Comparison of ENCODE assay signal across 8 cellular contexts in the genomic region with DNA sequence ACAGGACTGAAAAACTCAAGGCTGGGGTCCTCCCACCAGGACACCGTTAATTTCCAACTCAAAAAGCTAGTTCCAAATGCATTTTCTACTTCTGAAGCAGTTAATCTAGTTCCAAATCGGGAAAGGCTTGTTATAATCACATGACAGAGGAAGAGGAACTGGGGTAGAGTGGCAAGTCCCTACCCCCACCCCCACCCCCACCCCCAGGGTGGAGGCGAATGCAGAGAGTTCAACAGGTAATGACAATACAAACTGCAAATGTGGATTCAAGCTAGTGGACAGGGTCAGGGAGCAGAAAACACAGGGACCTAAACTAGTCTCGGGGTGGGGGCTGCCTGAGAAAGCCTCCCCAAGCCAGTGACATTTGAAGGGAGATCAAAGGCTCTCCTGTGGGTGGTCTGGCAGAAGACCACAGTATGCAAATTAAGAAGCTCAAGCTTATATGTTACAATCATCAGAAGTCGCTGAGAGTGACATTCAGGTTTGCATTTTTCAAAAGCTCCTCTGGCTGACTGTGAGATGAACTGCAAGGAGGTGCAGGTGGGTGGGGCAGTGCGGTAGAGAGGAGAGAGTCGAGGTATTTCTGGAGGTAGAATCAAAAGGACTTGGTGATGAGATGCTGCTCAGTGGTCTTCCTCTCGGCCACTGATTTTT. TPM values are rescaled to one million over a fixed set of nuclear protein-coding genes. Genes with fewer than 3 reads are reported as not detected.
DNase-seq lines count a peak whose midpoint lies in the region; ATAC-seq and TF ChIP-seq lines count a peak whose summit lies in the region.

No MANE protein-coding gene starts in this region.

- H3K27ac ChIP-seq in foreskin keratinocyte, result no peak overlapping the region

- H3K36me3 ChIP-seq in iPS-15b (ENCODE audit: control insufficient read depth, insufficient read depth, low read length), result no peaks in the 10 kb centered on the region
- H3K36me3 ChIP-seq in MG63, result no peaks in the 10 kb centered on the region

- H3K4me1 ChIP-seq in iPS-15b (ENCODE audit: control insufficient read depth, insufficient read depth, low read length) (peaks cover 36% of the 10 kb centered on the region), foreskin keratinocyte (no peaks in the 10 kb centered on the region)

- ATAC-seq in HG02981 (IDR thresholded peaks at IDR 0.05; ENCODE audit: unreplicated experiment) (peak; percentile 67), foreskin keratinocyte (no peak)

- H3K9me3 ChIP-seq in iPS-15b (ENCODE audit: control insufficient read depth, insufficient read depth, low read length) (no peaks in the 10 kb centered on the region), MG63 (no peaks in the 10 kb centered on the region)

- no peak overlapping the region for H3K9ac ChIP-seq in iPS-15b (ENCODE audit: low read depth, low read length)

- TF ChIP-seq CTCF in foreskin keratinocyte (conservative IDR thresholded peaks at IDR 0.05), result no peak

- DNase-seq in activated CD8-positive, alpha-beta memory T cell treated with anti-CD3 and anti-CD28 coated beads for 24 hours, result peak; percentile 70
- no peak for DNase-seq in activated CD8-positive, alpha-beta memory T cell treated with anti-CD3 and anti-CD28 coated beads, Interleukin-2, amount 50 U/mL, for 48 hours
- DNase-seq in T-helper 2 cell, result peak in 4 of 5 experiments; percentile 7 to 68 (median 14)
- no peak for DNase-seq in MG63
- no peak for DNase-seq in foreskin keratinocyte
- DNase-seq in COLO668 (lab: John Stamatoyannopoulos, UW; ENCODE audit: unreplicated experiment), result no peak

- H3K4me3 ChIP-seq in iPS-15b (ENCODE audit: low read depth, low read length) (peak overlapping the region; percentile 48), MG63 (no peak overlapping the region)

- H3K27me3 ChIP-seq in iPS-15b (ENCODE audit: control insufficient read depth, insufficient read depth, low read length), result no peaks in the 10 kb centered on the region
- H3K27me3 ChIP-seq in MG63, result no peaks in the 10 kb centered on the region
- H3K27me3 ChIP-seq in foreskin keratinocyte, result no peaks in the 10 kb centered on the region

RNA-seq across cellular contexts. Expression of a gene that starts 56.4 kb away (rescaled TPM):
- total RNA-seq in MG63 (2014; rRNA removed; shearing (Covaris generic); ENCODE audit: low replicate concordance), result 17.8 and 21.7 TPM in 2 replicates
- 12.3 and 13.2 TPM in 2 replicates for total RNA-seq in foreskin keratinocyte
- 11.8 and 15.2 TPM in 2 replicates for polyA plus RNA-seq in foreskin keratinocyte

RNA-seq across cellular contexts. Expression of a gene that starts 59.8 kb away (rescaled TPM):
- 110 and 134 TPM in 2 replicates for total RNA-seq in MG63 (2014; rRNA removed; shearing (Covaris generic); ENCODE audit: low replicate concordance)
- total RNA-seq in foreskin keratinocyte, result 53.4 and 53.7 TPM in 2 replicates
- polyA plus RNA-seq in foreskin keratinocyte, result 43.6 and 51.1 TPM in 2 replicates

Comparison
In these comparisons a context has a peak if more than half of its experiments do, and no peak if none do; other contexts are left out.
1. DNase-seq: peak in activated CD8-positive, alpha-beta memory T cell treated with anti-CD3 and anti-CD28 coated beads for 24 hours (single experiment) and T-helper 2 cell (4 of 5); none in activated CD8-positive, alpha-beta memory T cell treated with anti-CD3 and anti-CD28 coated beads, Interleukin-2, amount 50 U/mL, for 48 hours (single experiment), MG63 (single experiment), foreskin keratinocyte (0 of 2) and COLO668 (single experiment).